In genomic region chr4:131348258-131348657, GRCh38 we compare ENCODE assay signal across 17 cellular contexts.
A peak's percentile ranks its signal among the peaks of the same experiment; 100 is the strongest.
DNase-seq lines count a peak whose midpoint lies in the region; ATAC-seq and TF ChIP-seq lines count a peak whose summit lies in the region.
"Had no signal": no experiment of that assay in that cellular context is flagged by ENCODE, and none has a peak within 500 bp of the region (broad histone marks: within the 10 kb centered on the region; RNA-seq: fewer than 3 reads in every experiment).

No MANE protein-coding gene starts in this region.

- no peaks in the 10 kb centered on the region for H3K4me1 Mint-ChIP-seq in activated naive CD4-positive, alpha-beta T cell treated with anti-CD3 and anti-CD28 coated beads for 36 hours (ENCODE audit: low read depth)
- H3K4me1 Mint-ChIP-seq: activated CD4-positive, alpha-beta memory T cell treated with anti-CD3 and anti-CD28 coated beads, Interleukin-2, amount 10 ng/mL, durations not matched to agents 7 days and 5 days; brain had no signal

- no peak overlapping the region for H3K27ac Mint-ChIP-seq in activated naive CD4-positive, alpha-beta T cell treated with anti-CD3 and anti-CD28 coated beads for 36 hours
- H3K27ac Mint-ChIP-seq: activated CD4-positive, alpha-beta memory T cell treated with anti-CD3 and anti-CD28 coated beads, Interleukin-2, amount 10 ng/mL, durations not matched to agents 7 days and 5 days; brain; stimulated activated naive CD8-positive, alpha-beta T cell treated with anti-CD3 and anti-CD28 coated beads, Interleukin-15, Interleukin-2, amounts not matched to agents 100 ng/mL and 50 ng/mL, for 24 hours had no signal

- H3K36me3 Mint-ChIP-seq in activated naive CD4-positive, alpha-beta T cell treated with anti-CD3 and anti-CD28 coated beads for 36 hours (ENCODE audit: low read depth): no peaks in the 10 kb centered on the region
- H3K36me3 Mint-ChIP-seq: brain had no signal

- POLR2A ChIA-PET in OCI-LY7 (lab: Charles Lee): interaction anchor here (1.3 kb wide), 1 partner anchor 16 kb away, joined by 3 read pairs; no protein-coding TSS in a partner anchor
- POLR2A ChIA-PET in RWPE1 (lab: Yijun Ruan, JAX; ENCODE audit: low non-redundant PET): no interaction called here

- H3K9me3 Mint-ChIP-seq in activated naive CD4-positive, alpha-beta T cell treated with anti-CD3 and anti-CD28 coated beads for 36 hours: peaks cover 3% of the 10 kb centered on the region

- no peak overlapping the region for H3K27ac ChIP-seq in OCI-LY7 (ENCODE audit: low read depth, low read length, poor library complexity, severe bottlenecking)
- H3K27ac ChIP-seq in RWPE1: no peak overlapping the region
- no peak overlapping the region for H3K27ac ChIP-seq in osteoblast (ENCODE audit: low read depth, low read length)
- H3K27ac ChIP-seq: C4-2B, dorsolateral prefrontal cortex had no signal

- H4K20me1 ChIP-seq in OCI-LY7 (ENCODE audit: insufficient read depth, low read length): no peaks in the 10 kb centered on the region
- no peaks in the 10 kb centered on the region for H4K20me1 ChIP-seq in osteoblast (ENCODE audit: insufficient read depth, low read length)

- DNase-seq in OCI-LY7 (ENCODE audit: low spot score) (no peak), RWPE1 (ENCODE audit: low spot score) (no peak), osteoblast (ENCODE audit: insufficient read length, low spot score, missing footprints) (no peak)
- DNase-seq in activated naive CD4-positive, alpha-beta T cell treated with anti-CD3 and anti-CD28 coated beads for 36 hours: no peak
- DNase-seq: activated CD4-positive, alpha-beta memory T cell treated with anti-CD3 and anti-CD28 coated beads, Interleukin-2, amount 10 ng/mL, durations not matched to agents 7 days and 5 days; activated effector memory CD4-positive, alpha-beta T cell treated with anti-CD3 and anti-CD28 coated beads, Interleukin-2, amount 50 U/mL, for 16 hours; dorsolateral prefrontal cortex; EL; mammary epithelial cell; MG63; NCI-H2171 had no signal

- intact Hi-C loops in OCI-LY7 (cut with micrococcal nuclease; ENCODE audit: unreplicated experiment): no loop called here
- intact Hi-C loops in activated naive CD4-positive, alpha-beta T cell treated with anti-CD3 and anti-CD28 coated beads for 36 hours (cut with micrococcal nuclease): no loop called here

- H3K36me3 ChIP-seq in OCI-LY7 (ENCODE audit: insufficient read depth, low read length): no peaks in the 10 kb centered on the region
- H3K36me3 ChIP-seq in osteoblast (ENCODE audit: insufficient read depth, low read length): no peaks in the 10 kb centered on the region
- H3K36me3 ChIP-seq: MG63 had no signal

- H3K79me2 ChIP-seq in OCI-LY7 (ENCODE audit: insufficient read depth, low read depth, low read length): no peaks in the 10 kb centered on the region
- H3K79me2 ChIP-seq in osteoblast (ENCODE audit: insufficient read depth, low read length): no peaks in the 10 kb centered on the region

- H3K9me3 ChIP-seq in OCI-LY7 (ENCODE audit: low read length): no peaks in the 10 kb centered on the region
- H3K9me3 ChIP-seq in osteoblast (ENCODE audit: low read depth, low read length): no peaks in the 10 kb centered on the region
- H3K9me3 ChIP-seq: MG63 had no signal

- no peaks in the 10 kb centered on the region for H3K27me3 ChIP-seq in osteoblast (ENCODE audit: insufficient read depth, low read length)
- H3K27me3 ChIP-seq: dorsolateral prefrontal cortex, MG63 had no signal

- H3K4me3 Mint-ChIP-seq in activated naive CD4-positive, alpha-beta T cell treated with anti-CD3 and anti-CD28 coated beads for 36 hours: no peak overlapping the region
- H3K4me3 Mint-ChIP-seq: activated CD4-positive, alpha-beta memory T cell treated with anti-CD3 and anti-CD28 coated beads, Interleukin-2, amount 10 ng/mL, durations not matched to agents 7 days and 5 days; brain; stimulated activated naive CD8-positive, alpha-beta T cell treated with anti-CD3 and anti-CD28 coated beads, Interleukin-15, Interleukin-2, amounts not matched to agents 100 ng/mL and 50 ng/mL, for 24 hours had no signal

- no peak overlapping the region for H3K4me3 ChIP-seq in OCI-LY7 (ENCODE audit: low read depth, low read length, poor library complexity, severe bottlenecking)
- H3K4me3 ChIP-seq in osteoblast (ENCODE audit: insufficient read depth, low read length): no peak overlapping the region
- H3K4me3 ChIP-seq: dorsolateral prefrontal cortex, MG63 had no signal

- H2AFZ ChIP-seq in OCI-LY7 (ENCODE audit: low read length): peak overlapping the region; percentile 28; the same call in 1 of the 2 replicates
- H2AFZ ChIP-seq in osteoblast (ENCODE audit: low read length): no peak overlapping the region

- BruUV-seq in OCI-LY7 (replicated peaks; lab: Mats Ljungman, UMichigan): no TSS peak

- 0 out of 2 replicates have a peak, but pooled peaks cover 4% of the 10 kb centered on the region for H3K9me2 ChIP-seq in OCI-LY7 (ENCODE audit: insufficient read depth, low read length)

- CTCF ChIA-PET in OCI-LY7 (lab: Charles Lee; ENCODE audit: unreplicated experiment) (no interaction called here), RWPE1 (lab: Yijun Ruan, JAX) (no interaction called here)
- CTCF ChIA-PET in activated naive CD4-positive, alpha-beta T cell treated with anti-CD3 and anti-CD28 coated beads for 36 hours (lab: Charles Lee): no interaction called here

- H3K4me2 ChIP-seq in OCI-LY7 (ENCODE audit: low read length) (peak overlapping the region; percentile 23; the same call in 1 of the 2 replicates), osteoblast (ENCODE audit: insufficient read depth, low read length) (no peak overlapping the region)

- peak; percentile 95 for ATAC-seq in GM18858 (IDR thresholded peaks at IDR 0.05; ENCODE audit: unreplicated experiment)
- ATAC-seq in GM21576 (IDR thresholded peaks at IDR 0.05; ENCODE audit: unreplicated experiment): peak; percentile 93
- ATAC-seq in HG03066 (IDR thresholded peaks at IDR 0.05; ENCODE audit: low read depth, unreplicated experiment): peak; percentile 90

- H3K27me3 Mint-ChIP-seq in activated naive CD4-positive, alpha-beta T cell treated with anti-CD3 and anti-CD28 coated beads for 36 hours (ENCODE audit: low read depth): no peaks in the 10 kb centered on the region
- H3K27me3 Mint-ChIP-seq: activated CD4-positive, alpha-beta memory T cell treated with anti-CD3 and anti-CD28 coated beads, Interleukin-2, amount 10 ng/mL, durations not matched to agents 7 days and 5 days; brain; stimulated activated naive CD8-positive, alpha-beta T cell treated with anti-CD3 and anti-CD28 coated beads, Interleukin-15, Interleukin-2, amounts not matched to agents 100 ng/mL and 50 ng/mL, for 24 hours had no signal

- TF ChIP-seq CTCF in OCI-LY7 (conservative IDR thresholded peaks at IDR 0.05; ENCODE audit: low read length) (no peak), RWPE1 (conservative IDR thresholded peaks at IDR 0.05; ENCODE audit: low read depth) (no peak), osteoblast (IDR thresholded peaks at IDR 0.05; ENCODE audit: extremely low read depth, low read depth, low read length) (no peak)

- H3K4me1 ChIP-seq in OCI-LY7 (ENCODE audit: insufficient read depth, low read length, poor library complexity, severe bottlenecking) (no peaks in the 10 kb centered on the region), osteoblast (ENCODE audit: insufficient read depth, low read length) (no peaks in the 10 kb centered on the region)
